8 cellular contexts compared by ENCODE assay signal in the genomic region with DNA sequence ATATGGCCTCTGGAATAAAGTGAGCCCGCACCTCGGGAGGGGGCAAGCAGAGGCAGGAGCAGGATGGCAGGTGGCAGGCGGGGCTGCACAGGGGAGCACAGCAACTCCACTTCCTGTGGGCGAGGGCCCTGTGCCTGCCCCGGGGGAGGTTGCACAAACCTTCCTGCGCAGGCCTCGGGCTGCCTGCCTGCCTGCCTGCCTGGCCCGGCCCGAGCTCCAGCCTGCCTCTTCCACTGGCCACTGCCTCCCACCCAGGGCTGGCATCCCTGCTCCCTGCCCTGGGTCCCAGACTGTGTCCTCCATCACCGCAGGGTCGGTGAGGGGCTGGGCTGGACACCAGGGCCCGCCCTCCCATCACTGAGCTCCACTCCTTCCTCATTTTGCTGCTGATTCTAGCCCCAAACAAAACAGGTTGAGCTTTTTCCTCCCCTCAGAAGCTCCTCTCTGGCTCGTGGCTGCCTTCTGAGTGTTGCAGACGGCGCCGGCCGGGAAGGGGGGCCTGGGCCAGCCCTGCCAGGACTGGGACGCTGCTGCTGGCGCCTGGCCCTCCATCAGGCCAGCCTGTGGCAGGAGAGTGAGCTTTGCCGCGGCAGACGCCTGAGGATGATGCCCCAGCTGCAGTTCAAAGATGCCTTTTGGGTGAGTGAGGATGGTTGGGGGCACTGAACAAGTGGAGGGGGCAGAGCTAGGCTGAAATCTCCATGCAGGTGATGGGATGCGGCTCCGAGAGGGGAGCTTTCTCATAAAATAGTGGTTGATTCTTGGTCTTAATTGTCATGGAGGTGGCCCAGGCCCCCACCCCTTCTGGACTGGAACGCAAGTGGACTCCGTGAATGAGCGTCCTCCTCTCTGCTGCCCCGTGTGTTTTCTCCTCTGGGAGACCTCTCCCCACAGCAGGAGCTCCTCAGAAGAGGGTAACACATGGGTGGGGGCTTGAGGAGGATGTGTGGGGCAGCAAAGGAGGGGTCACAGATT. TPM values are rescaled to one million over a fixed set of nuclear protein-coding genes. Genes with fewer than 3 reads are reported as not detected.
DNase-seq lines count a peak whose midpoint lies in the region; ATAC-seq and TF ChIP-seq lines count a peak whose summit lies in the region.

PSTPIP1 (plus strand) TSS at position 156 of the 975 bp plus-strand sequence; CDS start at position 604, 448 bp downstream.

- peak within 1 kb of the TSS in 1 of 2 experiments; percentile 27; a peak in 1 of 4 replicates for H3K4me3 ChIP-seq in DND-41 (ENCODE audit: low read depth in 1 of 2, low read length in 2 of 2)
- H3K4me3 ChIP-seq in SJCRH30: peak within 1 kb of the TSS; percentile 51
- H3K4me3 ChIP-seq in MM.1S (ENCODE audit: low read length): no peak within 1 kb of the TSS

- H3K4me1 ChIP-seq in DND-41 (ENCODE audit: insufficient read depth, low read length) (peaks cover 13% of the 10 kb centered on the region; the same call in 1 of the 2 replicates), SJCRH30 (0 out of 2 replicates have a peak, but pooled peaks cover 10% of the 10 kb centered on the region), MM.1S (ENCODE audit: low read length) (no peaks in the 10 kb centered on the region)

- H3K36me3 ChIP-seq in DND-41 (ENCODE audit: insufficient read depth, low read length) (no peaks in the 10 kb centered on the region), SJCRH30 (no peaks in the 10 kb centered on the region), MM.1S (replicated peaks; ENCODE audit: insufficient read depth, low read length) (no peaks in the 10 kb centered on the region)

- TF ChIP-seq CTCF in DND-41 (IDR thresholded peaks at IDR 0.05; ENCODE audit: borderline replicate concordance, extremely low read depth, low read length, poor library complexity, severe bottlenecking) (no peak), MM.1S (IDR thresholded peaks at IDR 0.05; ENCODE audit: low read length) (no peak)

- H3K9me2 ChIP-seq in MM.1S (replicated peaks; ENCODE audit: insufficient read depth, low read length): no peaks in the 10 kb centered on the region

- H3F3A ChIP-seq in MM.1S (ENCODE audit: insufficient read depth, low read length): no peaks in the 10 kb centered on the region

- H3K27me3 Mint-ChIP-seq in activated naive CD4-positive, alpha-beta T cell treated with anti-CD3 and anti-CD28 coated beads, Interleukin-2, amount 50 U/mL, for 24 hours: no peaks in the 10 kb centered on the region

- H3K9me3 ChIP-seq in DND-41 (ENCODE audit: insufficient read depth, low read length, severe bottlenecking) (no peaks in the 10 kb centered on the region), SJCRH30 (replicated peaks) (no peaks in the 10 kb centered on the region), MM.1S (replicated peaks; ENCODE audit: insufficient read depth, low read length) (no peaks in the 10 kb centered on the region)

- peak within 1 kb of the TSS; percentile 97 for H3K27ac Mint-ChIP-seq in activated naive CD4-positive, alpha-beta T cell treated with anti-CD3 and anti-CD28 coated beads, Interleukin-2, amount 50 U/mL, for 24 hours

- H3K36me3 Mint-ChIP-seq in activated naive CD4-positive, alpha-beta T cell treated with anti-CD3 and anti-CD28 coated beads, Interleukin-2, amount 50 U/mL, for 24 hours: no peaks in the 10 kb centered on the region

- H3K9ac ChIP-seq in DND-41 (ENCODE audit: low read depth, low read length) (peak within 1 kb of the TSS; percentile 30; the same call in 1 of the 2 replicates), MM.1S (ENCODE audit: low read length) (no peak within 1 kb of the TSS)

- peak within 1 kb of the TSS; percentile 93 for H3K4me3 Mint-ChIP-seq in activated naive CD4-positive, alpha-beta T cell treated with anti-CD3 and anti-CD28 coated beads, Interleukin-2, amount 50 U/mL, for 24 hours

- DNase-seq in DND-41 (peak; percentile 70), SJCRH30 (peak; percentile 59 to 63), left colon (peak in 1 of 2 donors; percentile 50), DMS114 treated with DMSO at 0.1 percent for 48 hours (lab: John Stamatoyannopoulos, UW; ENCODE audit: unreplicated experiment) (no peak), MM.1S (no peak)
- DNase-seq in stimulated activated CD8-positive, alpha-beta memory T cell treated with anti-CD3 and anti-CD28 coated beads, Interleukin-12 subunit alpha, Interleukin-12 subunit beta, amount 100 ng/mL, for 1 hour (ENCODE audit: low read depth): peak; percentile 36

- no peaks in the 10 kb centered on the region for H3K27me3 ChIP-seq in DND-41 (ENCODE audit: insufficient read depth, low read length, poor library complexity)
- no peaks in the 10 kb centered on the region for H3K27me3 ChIP-seq in SJCRH30
- H3K27me3 ChIP-seq in MM.1S (replicated peaks; ENCODE audit: insufficient read depth, low read length): no peaks in the 10 kb centered on the region

- H3K27ac ChIP-seq in DND-41 (ENCODE audit: low read length) (no peak within 1 kb of the TSS), SJCRH30 (no peak within 1 kb of the TSS), MM.1S (ENCODE audit: low read length) (no peak within 1 kb of the TSS)

- H3K4me1 Mint-ChIP-seq in activated naive CD4-positive, alpha-beta T cell treated with anti-CD3 and anti-CD28 coated beads, Interleukin-2, amount 50 U/mL, for 24 hours: peaks cover 72% of the 10 kb centered on the region

- ATAC-seq in DND-41 (ENCODE audit: insufficient read depth, low read depth) (peak; percentile 97), HG02588 (IDR thresholded peaks at IDR 0.05; ENCODE audit: unreplicated experiment) (peak; percentile 62), left colon (peak; percentile 55)

- H3K79me2 ChIP-seq in DND-41 (ENCODE audit: insufficient read depth, low read length): no peaks in the 10 kb centered on the region
- H3K79me2 ChIP-seq in MM.1S (ENCODE audit: low read length): no peaks in the 10 kb centered on the region

- H3K9me3 Mint-ChIP-seq in activated naive CD4-positive, alpha-beta T cell treated with anti-CD3 and anti-CD28 coated beads, Interleukin-2, amount 50 U/mL, for 24 hours: no peaks in the 10 kb centered on the region

- no peak within 1 kb of the TSS for H2AFZ ChIP-seq in DND-41 (ENCODE audit: low read depth, low read length)
- H2AFZ ChIP-seq in MM.1S (ENCODE audit: low read length): no peak within 1 kb of the TSS

- H3K4me2 ChIP-seq in DND-41 (ENCODE audit: insufficient read depth, low read length) (peak within 1 kb of the TSS; percentile 45), MM.1S (ENCODE audit: low read depth, low read length) (no peak within 1 kb of the TSS)

- no peaks in the 10 kb centered on the region for H4K20me1 ChIP-seq in DND-41 (ENCODE audit: insufficient read depth, low read length)
- H4K20me1 ChIP-seq in MM.1S (ENCODE audit: insufficient read depth, low read length): no peaks in the 10 kb centered on the region

- intact Hi-C loops in left colon (cut with DNase I, micrococcal nuclease): no loop called here

RNA-seq across cellular contexts. Expression of gene PSTPIP1, which starts in this region (rescaled TPM):
- 11.7 and 13.4 TPM in 2 replicates for total RNA-seq in SJCRH30 (2014; rRNA removed; shearing (Covaris generic))
- 1 to 10 TPM; 1.6 to 7.2 TPM for total RNA-seq in left colon

Comparison
In these comparisons a context has a peak if more than half of its experiments do, and no peak if none do; other contexts are left out.
1. DNase-seq: peak in DND-41 (single experiment), SJCRH30 (2 of 2) and stimulated activated CD8-positive, alpha-beta memory T cell treated with anti-CD3 and anti-CD28 coated beads, Interleukin-12 subunit alpha, Interleukin-12 subunit beta, amount 100 ng/mL, for 1 hour (single experiment); none in DMS114 treated with DMSO at 0.1 percent for 48 hours (single experiment) and MM.1S (single experiment).
2. Peak in every context shown above with its lines, with median percentiles within 50 percentile points of each other: ATAC-seq.